10 cellular contexts compared by ENCODE assay signal in genomic region chr18:77066101-77066500, GRCh38.
DNase-seq lines count a peak whose midpoint lies in the region; ATAC-seq, FAIRE-seq and TF ChIP-seq lines count a peak whose summit lies in the region.
"Had no signal": no experiment of that assay in that cellular context is flagged by ENCODE, and none has a peak within 500 bp of the region (broad histone marks: within the 10 kb centered on the region; RNA-seq: fewer than 3 reads in every experiment).

No MANE protein-coding gene starts in this region.

- in situ Hi-C loops in HepG2 (cut with HindIII; ENCODE audit: extremely low pct_ligation_motif_present, low pct_unique_long_range_greater_than_20kb) = no loop called here

- H3K36me3 Mint-ChIP-seq in activated naive CD8-positive, alpha-beta T cell treated with anti-CD3 and anti-CD28 coated beads, Interleukin-2, amount 10 ng/mL, durations not matched to agents 7 days and 5 days = peaks cover 52% of the 10 kb centered on the region

- intact Hi-C loops in HepG2 (cut with micrococcal nuclease; ENCODE audit: unreplicated experiment) = no loop called here
- intact Hi-C loops in aorta (cut with DNase I) = loop anchor here (5.0 kb wide), 1 partner anchor 66 kb away; the partner anchor contains the start of gene MBP (in 2 of the 2)

- H4K20me1 ChIP-seq in HepG2 (ENCODE audit: insufficient read depth, low read length) = no peaks in the 10 kb centered on the region

- no peak overlapping the region for H3K9ac ChIP-seq in liver (ENCODE audit: low read depth in 1 of 2, low read length in 2 of 2)
- H3K9ac ChIP-seq in HepG2 (ENCODE audit: insufficient read depth, low read depth, low read length) = no peak overlapping the region

- H3K27me3 Mint-ChIP-seq in activated naive CD8-positive, alpha-beta T cell treated with anti-CD3 and anti-CD28 coated beads, Interleukin-2, amount 10 ng/mL, durations not matched to agents 7 days and 5 days = no peaks in the 10 kb centered on the region

- no peaks in the 10 kb centered on the region for H3K79me2 ChIP-seq in HepG2 (ENCODE audit: insufficient read depth, low read length)

- no peaks in the 10 kb centered on the region for H3K9me3 Mint-ChIP-seq in activated naive CD8-positive, alpha-beta T cell treated with anti-CD3 and anti-CD28 coated beads, Interleukin-2, amount 10 ng/mL, durations not matched to agents 7 days and 5 days

- no peak for ATAC-seq in HepG2
- ATAC-seq in activated naive CD8-positive, alpha-beta T cell treated with anti-CD3 and anti-CD28 coated beads, Interleukin-2, amount 10 ng/mL, durations not matched to agents 7 days and 5 days (ENCODE audit: low read depth) = no peak
- no peak for ATAC-seq in aorta (ENCODE audit: low FRiP score)
- no peak for ATAC-seq in HG03095 (IDR thresholded peaks at IDR 0.05; ENCODE audit: unreplicated experiment)

- POLR2A ChIA-PET in HepG2 (lab: Yijun Ruan, JAX) = no interaction called here
- POLR2A ChIA-PET in activated naive CD8-positive, alpha-beta T cell treated with anti-CD3 and anti-CD28 coated beads, Interleukin-2, amount 10 ng/mL, durations not matched to agents 7 days and 5 days (lab: Charles Lee) = interaction anchor here (1.2 to 3.6 kb wide), 5 partner anchors 12 to 64 kb away, joined by 6 to 23 read pairs (median 8); no protein-coding TSS in a partner anchor

- peaks cover 0 to 8% (median 3%) of the 10 kb centered on the region in 4 donors for H3K4me1 ChIP-seq in liver (ENCODE audit: control insufficient read depth in 4 of 4, insufficient read depth in 4 of 4, low read length in 3 of 4)
- H3K4me1 ChIP-seq in HepG2 (ENCODE audit: insufficient read depth, low read length) = peaks cover 22% of the 10 kb centered on the region
- H3K4me1 ChIP-seq in muscle layer of duodenum (ENCODE audit: control insufficient read depth in 1 of 2, insufficient read depth in 2 of 2, low read length in 2 of 2) = peaks cover 19 to 48% of the 10 kb centered on the region in 2 donors
- peaks cover 0 to 3% of the 10 kb centered on the region in 2 donors for H3K4me1 ChIP-seq in aorta (ENCODE audit: control insufficient read depth in 1 of 2, insufficient read depth in 2 of 2, low read length in 2 of 2)

- TF ChIP-seq CTCF in liver (IDR thresholded peaks at IDR 0.05; ENCODE audit: low read depth, low read length, missing input control) = no peak
- TF ChIP-seq CTCF in HepG2 (CRISPR knock-in tag; IDR thresholded peaks at IDR 0.05) = no peak

- peak overlapping the region; percentile 91 for H3K27ac Mint-ChIP-seq in activated naive CD8-positive, alpha-beta T cell treated with anti-CD3 and anti-CD28 coated beads, Interleukin-2, amount 10 ng/mL, durations not matched to agents 7 days and 5 days

- DNase-seq in HepG2 (ENCODE audit: low spot score) (no peak), aorta (no peak), HuH-7.5 (ENCODE audit: low spot score) (no peak), NCI-H2227 (lab: John Stamatoyannopoulos, UW; ENCODE audit: unreplicated experiment) (no peak)
- DNase-seq in activated naive CD8-positive, alpha-beta T cell treated with anti-CD3 and anti-CD28 coated beads, Interleukin-2, amount 10 ng/mL, durations not matched to agents 7 days and 5 days = no peak
- DNase-seq: GOT3, hippocampal formation had no signal

- CTCF ChIA-PET in HepG2 (lab: Yijun Ruan, JAX; ENCODE audit: low intra/inter-chr PET ratio, low total read pairs) = no interaction called here

- TF ChIP-seq POLR2A in HepG2 (IDR thresholded peaks at IDR 0.05; ENCODE audit: insufficient read depth in 1 of 2, low read depth in 2 of 2, low read length in 2 of 2) = no peak

- FAIRE-seq in HepG2 (lab: Jason Lieb, UNC) = no peak

- H3K27ac ChIP-seq in liver (ENCODE audit: low read depth in 1 of 2, low read length in 2 of 2) (peak overlapping the region; percentile 39 to 75), HepG2 (ENCODE audit: extremely low read length, insufficient read depth, low read length) (no peak overlapping the region), muscle layer of duodenum (ENCODE audit: low read length) (peak overlapping the region; percentile 61), aorta (ENCODE audit: low read depth in 1 of 2, low read length in 2 of 2) (no peak overlapping the region)

- peaks cover 83% of the 10 kb centered on the region for H3K4me1 Mint-ChIP-seq in activated naive CD8-positive, alpha-beta T cell treated with anti-CD3 and anti-CD28 coated beads, Interleukin-2, amount 10 ng/mL, durations not matched to agents 7 days and 5 days

- H3K27me3 ChIP-seq in liver (ENCODE audit: control insufficient read depth in 4 of 4, insufficient read depth in 4 of 4, low read length in 3 of 4) (no peaks in the 10 kb centered on the region), HepG2 (ENCODE audit: control insufficient read depth in 1 of 2, insufficient read depth in 2 of 2, low read length in 2 of 2) (no peaks in the 10 kb centered on the region), muscle layer of duodenum (ENCODE audit: low read depth, low read length) (no peaks in the 10 kb centered on the region), aorta (ENCODE audit: control insufficient read depth in 1 of 2, insufficient read depth in 2 of 2, low read length in 1 of 2) (no peaks in the 10 kb centered on the region)

- no peaks in the 10 kb centered on the region for H3K9me3 ChIP-seq in liver (ENCODE audit: control insufficient read depth in 4 of 4, low read length in 3 of 4)
- H3K9me3 ChIP-seq in HepG2 (ENCODE audit: low read length) = no peaks in the 10 kb centered on the region
- no peaks in the 10 kb centered on the region for H3K9me3 ChIP-seq in muscle layer of duodenum (ENCODE audit: control insufficient read depth in 1 of 2, low read length in 2 of 2)
- no peaks in the 10 kb centered on the region for H3K9me3 ChIP-seq in aorta (ENCODE audit: control insufficient read depth, low read length)

- no TSS peak for BruUV-seq in HepG2 (replicated peaks; lab: Mats Ljungman, UMichigan)

- H3K36me3 ChIP-seq in liver (ENCODE audit: control insufficient read depth in 4 of 4, insufficient read depth in 3 of 4, low read depth in 1 of 4, low read length in 3 of 4) (peaks cover 3 to 23% (median 11%) of the 10 kb centered on the region in 4 donors), HepG2 (replicated peaks in 1 of 2; ENCODE audit: control insufficient read depth in 1 of 2, insufficient read depth in 2 of 2, low read length in 2 of 2) (no peaks in the 10 kb centered on the region; a peak in 2 of 5 replicates), muscle layer of duodenum (ENCODE audit: control insufficient read depth in 1 of 2, insufficient read depth in 2 of 2, low read length in 2 of 2) (peaks cover 4 to 8% of the 10 kb centered on the region in 2 donors), aorta (ENCODE audit: control insufficient read depth in 1 of 2, insufficient read depth in 2 of 2, low read length in 1 of 2) (peaks cover 0 to 2% of the 10 kb centered on the region in 2 donors)

- TF ChIP-seq EP300 in HepG2 (IDR thresholded peaks at IDR 0.05; ENCODE audit: low read depth in 2 of 2, low read length in 2 of 2) (no peak), HepG2 (CRISPR knock-in tag; IDR thresholded peaks at IDR 0.05; ENCODE audit: borderline replicate concordance) (no peak)

- H2AFZ ChIP-seq in HepG2 (ENCODE audit: low read length) = no peak overlapping the region

- WGBS in liver = 98% methylated on average over 9 of the region's 9 CpGs
- WGBS in HepG2 (ENCODE audit: low lambda C conversion rate) = 98% methylated on average over 9 of the region's 9 CpGs
- 97 to 98% methylated on average over 9 of the region's 9 CpGs for WGBS in aorta, 2 donors

- H3K4me2 ChIP-seq in HepG2 (ENCODE audit: low read depth, low read length) = no peak overlapping the region

- peak overlapping the region; percentile 72 for H3K4me3 Mint-ChIP-seq in activated naive CD8-positive, alpha-beta T cell treated with anti-CD3 and anti-CD28 coated beads, Interleukin-2, amount 10 ng/mL, durations not matched to agents 7 days and 5 days

- H3K4me3 ChIP-seq in liver (ENCODE audit: low read depth in 1 of 3, low read length in 3 of 3) (no peak overlapping the region), HepG2 (replicated peaks in 1 of 3; ENCODE audit: insufficient read depth in 1 of 3, low read depth in 2 of 3, low read length in 3 of 3) (no peak overlapping the region), muscle layer of duodenum (ENCODE audit: low read depth in 1 of 2, low read length in 2 of 2) (no peak overlapping the region), aorta (ENCODE audit: low read length in 2 of 2) (no peak overlapping the region)

- TF ChIP-seq RAD21 in liver (IDR thresholded peaks at IDR 0.05) (no peak), HepG2 (CRISPR knock-in tag; IDR thresholded peaks at IDR 0.05) (no peak)

TF ChIP-seq in liver, 16 proteins besides CTCF, POLR2A, EP300 and RAD21 (continues in another document):
- TF ChIP-seq JUND (IDR thresholded peaks at IDR 0.05) (no peak), FOXA1 (IDR thresholded peaks at IDR 0.05) (no peak), GABPA (IDR thresholded peaks at IDR 0.05 in 1 of 2, conservative IDR thresholded peaks at IDR 0.05 in 1 of 2) (no peak)

TF ChIP-seq in HepG2, 621 proteins besides CTCF, POLR2A, EP300 and RAD21 (continues in another document):
- no peak for TF ChIP-seq MXD1 (CRISPR knock-in tag; IDR thresholded peaks at IDR 0.05)
- no peak for TF ChIP-seq MXD4 (CRISPR knock-in tag; IDR thresholded peaks at IDR 0.05)
- TF ChIP-seq MNT (IDR thresholded peaks at IDR 0.05) = no peak

Comparison
In these comparisons a context has a peak if more than half of its experiments do, and no peak if none do; other contexts are left out.
1. H3K27ac ChIP-seq: peak in liver (2 of 2) and muscle layer of duodenum (single experiment); none in HepG2 (single experiment) and aorta (0 of 2).